Comparison of ENCODE assay signal across 1 cellular context in the genomic region with DNA sequence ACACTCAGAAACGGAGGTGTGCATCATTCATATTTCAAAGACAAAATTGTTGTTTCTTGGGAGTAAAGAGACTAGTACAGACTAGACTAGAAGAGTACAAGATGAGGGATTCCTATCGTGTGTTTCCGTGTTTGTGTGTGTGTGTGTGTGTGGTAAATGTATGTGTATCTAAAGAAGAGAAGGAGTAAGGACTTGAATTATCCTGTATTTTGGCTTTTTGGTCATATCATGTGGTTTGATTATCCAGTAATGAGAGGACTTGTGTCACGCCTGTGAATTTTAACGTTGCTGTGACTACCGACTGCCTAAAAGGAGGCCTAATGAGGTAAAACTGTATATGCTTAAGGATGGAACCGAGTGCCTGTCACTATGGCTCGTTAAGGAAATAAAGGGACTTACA.
TF ChIP-seq lines count a peak whose summit lies in the region.

No MANE protein-coding gene starts in this region.

TF ChIP-seq in K562, 482 proteins besides CTCF, POLR2A, EP300 and RAD21:
- no peak for TF ChIP-seq TAF1 (IDR thresholded peaks at IDR 0.05; ENCODE audit: control insufficient read depth, extremely low read depth, insufficient read depth, low read length, severe bottlenecking)
- TF ChIP-seq HBP1 (CRISPR knock-in tag; IDR thresholded peaks at IDR 0.05) = peak; percentile 18; the same call in 1 of the 2 replicates
- TF ChIP-seq, protein P1, sequence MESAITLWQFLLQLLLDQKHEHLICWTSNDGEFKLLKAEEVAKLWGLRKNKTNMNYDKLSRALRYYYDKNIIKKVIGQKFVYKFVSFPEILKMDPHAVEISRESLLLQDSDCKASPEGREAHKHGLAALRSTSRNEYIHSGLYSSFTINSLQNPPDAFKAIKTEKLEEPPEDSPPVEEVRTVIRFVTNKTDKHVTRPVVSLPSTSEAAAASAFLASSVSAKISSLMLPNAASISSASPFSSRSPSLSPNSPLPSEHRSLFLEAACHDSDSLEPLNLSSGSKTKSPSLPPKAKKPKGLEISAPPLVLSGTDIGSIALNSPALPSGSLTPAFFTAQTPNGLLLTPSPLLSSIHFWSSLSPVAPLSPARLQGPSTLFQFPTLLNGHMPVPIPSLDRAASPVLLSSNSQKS (CRISPR knock-in tag; IDR thresholded peaks at IDR 0.05) = no peak
